Comparison of ENCODE assay signal across 8 cellular contexts in genomic region chr15:51649659-51650521, GRCh38. TPM values are rescaled to one million over a fixed set of nuclear protein-coding genes. Genes with fewer than 3 reads are reported as not detected.
DNase-seq lines count a peak whose midpoint lies in the region; ATAC-seq and TF ChIP-seq lines count a peak whose summit lies in the region.

No MANE protein-coding gene starts in this region.

- peaks cover 7% of the 10 kb centered on the region for H3K4me1 Mint-ChIP-seq in HFFc6 (ENCODE audit: low read depth)
- H3K4me1 Mint-ChIP-seq in stimulated activated naive CD8-positive, alpha-beta T cell treated with anti-CD3 and anti-CD28 coated beads, Interleukin-15, amount 100 ng/mL, for 72 hours, result no peaks in the 10 kb centered on the region

- intact Hi-C loops in left colon (cut with DNase I, micrococcal nuclease), result loop anchor here (1.0 to 10.0 kb wide), 2 partner anchors 125 to 126 kb away; no protein-coding TSS in a partner anchor

- no peaks in the 10 kb centered on the region for H4K20me1 ChIP-seq in DOHH2 (ENCODE audit: control insufficient read depth, insufficient read depth, low read depth, low read length)

- peaks cover 11% of the 10 kb centered on the region; the same call in 1 of the 2 replicates for H3F3A ChIP-seq in DOHH2 (ENCODE audit: control insufficient read depth, insufficient read depth)

- no peak overlapping the region for H3K4me3 ChIP-seq in DOHH2 (ENCODE audit: low read length)
- no peak overlapping the region for H3K4me3 ChIP-seq in choroid plexus epithelial cell (ENCODE audit: low read depth, low read length)

- peaks cover 9% of the 10 kb centered on the region for H3K27me3 Mint-ChIP-seq in HFFc6 (ENCODE audit: insufficient read depth)
- H3K27me3 Mint-ChIP-seq in stimulated activated naive CD8-positive, alpha-beta T cell treated with anti-CD3 and anti-CD28 coated beads, Interleukin-15, amount 100 ng/mL, for 72 hours, result peaks cover 11% of the 10 kb centered on the region

- ATAC-seq in left colon (peak; percentile 87), GM18519 (IDR thresholded peaks at IDR 0.05; ENCODE audit: low FRiP score, unreplicated experiment) (no peak)
- peak; percentile 87 for ATAC-seq in stimulated activated naive CD8-positive, alpha-beta T cell treated with anti-CD3 and anti-CD28 coated beads, Interleukin-15, amount 100 ng/mL, for 72 hours

- H3K27ac Mint-ChIP-seq in HFFc6, result no peak overlapping the region
- H3K27ac Mint-ChIP-seq in stimulated activated naive CD8-positive, alpha-beta T cell treated with anti-CD3 and anti-CD28 coated beads, Interleukin-15, amount 100 ng/mL, for 72 hours, result no peak overlapping the region

- no peaks in the 10 kb centered on the region for H3K79me2 ChIP-seq in DOHH2 (ENCODE audit: control insufficient read depth, low read length)

- TF ChIP-seq CTCF in DOHH2 (IDR thresholded peaks at IDR 0.05; ENCODE audit: low read depth, low read length, poor library complexity, severe bottlenecking) (peak; percentile 77), HFFc6 (IDR thresholded peaks at IDR 0.05) (peak; percentile 89), choroid plexus epithelial cell (conservative IDR thresholded peaks at IDR 0.05; ENCODE audit: low read depth, low read length) (peak; percentile 72)

- no peak overlapping the region for H3K27ac ChIP-seq in DOHH2 (ENCODE audit: low read depth, low read length)

- H3K36me3 Mint-ChIP-seq in HFFc6 (ENCODE audit: low read depth), result no peaks in the 10 kb centered on the region

- peaks cover 29% of the 10 kb centered on the region for H3K4me1 ChIP-seq in DOHH2 (ENCODE audit: control insufficient read depth, low read length)

- DNase-seq in HFFc6 (peak; percentile 71), NCI-H2081 treated with DMSO at 0.1 percent for 48 hours (lab: John Stamatoyannopoulos, UW) (peak; percentile 72), T-helper 2 cell (peak in 3 of 5 experiments; percentile 4 to 74 (median 47)), choroid plexus epithelial cell (ENCODE audit: low read depth) (peak; percentile 91), left colon (no peak)
- peak; percentile 34 to 45 for DNase-seq in stimulated activated naive CD8-positive, alpha-beta T cell treated with anti-CD3 and anti-CD28 coated beads, Interleukin-15, amount 100 ng/mL, for 72 hours

- no peaks in the 10 kb centered on the region for H3K9me2 ChIP-seq in DOHH2 (replicated peaks; ENCODE audit: control insufficient read depth, low read length)

- no peak overlapping the region for H3K4me3 Mint-ChIP-seq in HFFc6
- no peak overlapping the region for H3K4me3 Mint-ChIP-seq in stimulated activated naive CD8-positive, alpha-beta T cell treated with anti-CD3 and anti-CD28 coated beads, Interleukin-15, amount 100 ng/mL, for 72 hours

- H3K9me3 ChIP-seq in DOHH2 (ENCODE audit: control insufficient read depth, insufficient read depth, low read length), result no peaks in the 10 kb centered on the region

- no peaks in the 10 kb centered on the region for H3K9me3 Mint-ChIP-seq in HFFc6
- no peaks in the 10 kb centered on the region for H3K9me3 Mint-ChIP-seq in stimulated activated naive CD8-positive, alpha-beta T cell treated with anti-CD3 and anti-CD28 coated beads, Interleukin-15, amount 100 ng/mL, for 72 hours

- no peaks in the 10 kb centered on the region for H3K36me3 ChIP-seq in DOHH2 (ENCODE audit: control insufficient read depth, low read length)

- H3K4me2 ChIP-seq in DOHH2 (ENCODE audit: low read length), result no peak overlapping the region

- peaks cover 4% of the 10 kb centered on the region for H3K27me3 ChIP-seq in DOHH2 (ENCODE audit: control insufficient read depth, low read length)

RNA-seq across cellular contexts. Expression of gene DMXL2, which starts 27.3 kb away (rescaled TPM):
- 10 to 100 TPM; 10.1 to 12.5 (median 10.7) TPM for total RNA-seq in HFFc6 (2021; fragmentation: NEBNext Ultra II Directional; extraction: Animal tissue kit (Norgen Biotek cat#: 25700))
- total RNA-seq in left colon, result 10 to 100 TPM; 37.7 to 42.0 TPM

RNA-seq across cellular contexts. Expression of gene SCG3, which starts 31.4 kb away (rescaled TPM):
- not detected for total RNA-seq in HFFc6 (2021; fragmentation: NEBNext Ultra II Directional; extraction: Animal tissue kit (Norgen Biotek cat#: 25700))
- 1 to 10 TPM in 1 of 2 donors, under 1 TPM in 1; 0.95 to 1.2 TPM for total RNA-seq in left colon

Comparison
In these comparisons a context has a peak if more than half of its experiments do, and no peak if none do; other contexts are left out.
1. DNase-seq: peak in HFFc6 (single experiment), NCI-H2081 treated with DMSO at 0.1 percent for 48 hours (single experiment), T-helper 2 cell (3 of 5), choroid plexus epithelial cell (single experiment) and stimulated activated naive CD8-positive, alpha-beta T cell treated with anti-CD3 and anti-CD28 coated beads, Interleukin-15, amount 100 ng/mL, for 72 hours (2 of 2); none in left colon (0 of 2).
2. Peak in every context shown above with its lines, with median percentiles within 50 percentile points of each other: CTCF ChIP-seq.